15 cellular contexts compared by ENCODE assay signal in the genomic region with DNA sequence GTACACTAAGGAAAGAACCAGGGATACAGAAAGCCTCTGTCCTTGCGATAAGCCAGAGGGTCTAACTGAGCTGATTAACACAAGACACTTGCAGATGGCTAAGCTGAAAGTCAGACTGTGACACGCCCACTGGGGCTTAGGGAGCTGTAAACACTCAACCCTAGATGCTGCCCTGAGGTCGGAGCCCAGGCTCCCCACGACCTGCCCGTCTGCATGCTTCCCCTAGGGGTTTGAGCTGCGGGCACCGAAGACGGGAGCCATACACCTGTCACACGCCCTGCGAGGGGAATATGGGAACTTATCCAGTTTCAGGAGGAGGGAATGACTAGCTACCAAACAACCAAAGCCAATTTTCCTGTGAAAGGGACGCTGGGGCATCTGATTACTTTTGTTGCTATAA.
DNase-seq lines count a peak whose midpoint lies in the region; ATAC-seq, FAIRE-seq and TF ChIP-seq lines count a peak whose summit lies in the region.
"Had no signal": no experiment of that assay in that cellular context is flagged by ENCODE, and none has a peak within 500 bp of the region (broad histone marks: within the 10 kb centered on the region; RNA-seq: fewer than 3 reads in every experiment).

No MANE protein-coding gene starts in this region.

- POLR2A ChIA-PET in HepG2 (lab: Yijun Ruan, JAX): no interaction called here

- H3K27ac ChIP-seq in HepG2 (ENCODE audit: extremely low read length, insufficient read depth, low read length): no peak overlapping the region
- H3K27ac ChIP-seq in right lobe of liver: no peak overlapping the region
- H3K27ac ChIP-seq in WERI-Rb-1: peak overlapping the region; percentile 83
- H3K27ac ChIP-seq in mesenchymal stem cell (ENCODE audit: low read length, poor library complexity, severe bottlenecking): no peak overlapping the region
- no peak overlapping the region for H3K27ac ChIP-seq in endodermal cell (ENCODE audit: low read depth, low read length)
- H3K27ac ChIP-seq: spleen, suprapubic skin had no signal

- H2BK5ac ChIP-seq in mesenchymal stem cell (ENCODE audit: low read depth, low read length, poor library complexity, severe bottlenecking): no peak overlapping the region

- no peak overlapping the region for H3K4me2 ChIP-seq in HepG2 (ENCODE audit: low read depth, low read length)
- H3K4me2 ChIP-seq in mesenchymal stem cell (ENCODE audit: low read length, poor library complexity, severe bottlenecking): no peak overlapping the region

- H3K9ac ChIP-seq in HepG2 (ENCODE audit: insufficient read depth, low read depth, low read length) (no peak overlapping the region), mesenchymal stem cell (ENCODE audit: low read length) (peak overlapping the region; percentile 78), endodermal cell (ENCODE audit: extremely low read depth, low read length, poor library complexity, severe bottlenecking) (no peak overlapping the region)

- intact Hi-C loops in HepG2 (cut with micrococcal nuclease; ENCODE audit: unreplicated experiment): no loop called here
- intact Hi-C loops in right lobe of liver (cut with DNase I): no loop called here

- H3K36me3 ChIP-seq in HepG2 (replicated peaks in 1 of 2; ENCODE audit: control insufficient read depth in 1 of 2, insufficient read depth in 2 of 2, low read length in 2 of 2): no peaks in the 10 kb centered on the region
- no peaks in the 10 kb centered on the region for H3K36me3 ChIP-seq in right lobe of liver
- no peaks in the 10 kb centered on the region for H3K36me3 ChIP-seq in WERI-Rb-1
- no peaks in the 10 kb centered on the region for H3K36me3 ChIP-seq in mesenchymal stem cell (ENCODE audit: control insufficient read depth in 1 of 2, insufficient read depth in 2 of 2, low read depth in 1 of 2, low read length in 2 of 2)
- H3K36me3 ChIP-seq in endodermal cell (ENCODE audit: control insufficient read depth, insufficient read depth, low read length): no peaks in the 10 kb centered on the region
- H3K36me3 ChIP-seq: spleen, suprapubic skin had no signal

- no peak overlapping the region for H2BK120ac ChIP-seq in mesenchymal stem cell (ENCODE audit: low read depth, low read length)

- H2BK15ac ChIP-seq in mesenchymal stem cell (ENCODE audit: low read depth, poor library complexity, severe bottlenecking): no peak overlapping the region

- H3K27ac Mint-ChIP-seq in endodermal cell: no peak overlapping the region
- H3K27ac Mint-ChIP-seq in stimulated activated naive CD8-positive, alpha-beta T cell treated with anti-CD3 and anti-CD28 coated beads, Interleukin-15, amount 100 ng/mL, for 72 hours: no peak overlapping the region
- H3K27ac Mint-ChIP-seq: activated naive CD8-positive, alpha-beta T cell; WTC11 had no signal

- ATAC-seq in HepG2 (peak; percentile 24; the same call in 1 of the 3 replicates), right lobe of liver (no peak)
- ATAC-seq in stimulated activated naive CD8-positive, alpha-beta T cell treated with anti-CD3 and anti-CD28 coated beads, Interleukin-15, amount 100 ng/mL, for 72 hours: no peak
- ATAC-seq: WTC11 had no signal

- no peaks in the 10 kb centered on the region for H3K79me1 ChIP-seq in mesenchymal stem cell (replicated peaks; ENCODE audit: low read length, poor library complexity, severe bottlenecking)

- H3K4me3 Mint-ChIP-seq in endodermal cell: no peak overlapping the region
- H3K4me3 Mint-ChIP-seq in stimulated activated naive CD8-positive, alpha-beta T cell treated with anti-CD3 and anti-CD28 coated beads, Interleukin-15, amount 100 ng/mL, for 72 hours: no peak overlapping the region
- H3K4me3 Mint-ChIP-seq: activated naive CD8-positive, alpha-beta T cell; WTC11 had no signal

- DNase-seq in HepG2 (ENCODE audit: low spot score): no peak
- no peak for DNase-seq in right lobe of liver
- DNase-seq in WERI-Rb-1: peak; percentile 94
- DNase-seq in mesenchymal stem cell: no peak
- no peak for DNase-seq in endodermal cell
- no peak for DNase-seq in DMS79 (lab: John Stamatoyannopoulos, UW)
- no peak for DNase-seq in stimulated activated naive CD8-positive, alpha-beta T cell treated with anti-CD3 and anti-CD28 coated beads, Interleukin-15, amount 100 ng/mL, for 72 hours
- no peak for DNase-seq in LoVo (ENCODE audit: low spot score)
- DNase-seq: AML-193, DMS79 treated with DMSO at 0.1 percent for 48 hours, NCI-H2081, spleen had no signal

- TF ChIP-seq EP300 in HepG2 (IDR thresholded peaks at IDR 0.05; ENCODE audit: low read depth in 2 of 2, low read length in 2 of 2) (no peak), HepG2 (CRISPR knock-in tag; IDR thresholded peaks at IDR 0.05; ENCODE audit: borderline replicate concordance) (no peak)

- peaks cover 3 to 50% of the 10 kb centered on the region in 2 experiments; a peak in 4 of 5 replicates for H3K27me3 ChIP-seq in HepG2 (ENCODE audit: control insufficient read depth in 1 of 2, insufficient read depth in 2 of 2, low read length in 2 of 2)
- H3K27me3 ChIP-seq in right lobe of liver: no peaks in the 10 kb centered on the region
- no peaks in the 10 kb centered on the region for H3K27me3 ChIP-seq in WERI-Rb-1 (ENCODE audit: insufficient read depth, low read depth, severe bottlenecking)
- H3K27me3 ChIP-seq in mesenchymal stem cell (ENCODE audit: control insufficient read depth in 1 of 2, insufficient read depth in 1 of 2, low read length in 2 of 2): peaks cover 0 to 5% of the 10 kb centered on the region in 2 experiments
- no peaks in the 10 kb centered on the region for H3K27me3 ChIP-seq in endodermal cell (ENCODE audit: control insufficient read depth, insufficient read depth, low read length, poor library complexity, severe bottlenecking)

- no peak for TF ChIP-seq POLR2A in HepG2 (IDR thresholded peaks at IDR 0.05; ENCODE audit: insufficient read depth in 1 of 2, low read depth in 2 of 2, low read length in 2 of 2)
- no peak for TF ChIP-seq POLR2A in right lobe of liver (IDR thresholded peaks at IDR 0.05)

- no peaks in the 10 kb centered on the region for H3K79me2 ChIP-seq in HepG2 (ENCODE audit: insufficient read depth, low read length)

- no peak overlapping the region for H3K4ac ChIP-seq in mesenchymal stem cell (ENCODE audit: low read depth in 1 of 2, low read length in 2 of 2)

- no peaks in the 10 kb centered on the region for H3K4me1 ChIP-seq in HepG2 (ENCODE audit: insufficient read depth, low read length)
- H3K4me1 ChIP-seq in right lobe of liver: no peaks in the 10 kb centered on the region
- no peaks in the 10 kb centered on the region for H3K4me1 ChIP-seq in mesenchymal stem cell (ENCODE audit: control insufficient read depth, insufficient read depth, low read depth, low read length)
- no peaks in the 10 kb centered on the region for H3K4me1 ChIP-seq in endodermal cell (ENCODE audit: control insufficient read depth, insufficient read depth, low read length)
- H3K4me1 ChIP-seq: spleen, suprapubic skin had no signal

- peaks cover 8% of the 10 kb centered on the region for H3K9me3 Mint-ChIP-seq in endodermal cell
- H3K9me3 Mint-ChIP-seq in stimulated activated naive CD8-positive, alpha-beta T cell treated with anti-CD3 and anti-CD28 coated beads, Interleukin-15, amount 100 ng/mL, for 72 hours: no peaks in the 10 kb centered on the region

- H4K8ac ChIP-seq in mesenchymal stem cell (ENCODE audit: low read length): no peak overlapping the region

- in situ Hi-C loops in HepG2 (cut with HindIII; ENCODE audit: extremely low pct_ligation_motif_present, low pct_unique_long_range_greater_than_20kb): no loop called here

- CTCF ChIA-PET in HepG2 (lab: Yijun Ruan, JAX; ENCODE audit: low intra/inter-chr PET ratio, low total read pairs): no interaction called here

- no peaks in the 10 kb centered on the region for H3K36me3 Mint-ChIP-seq in endodermal cell (ENCODE audit: low read depth)
- H3K36me3 Mint-ChIP-seq: activated naive CD8-positive, alpha-beta T cell; WTC11 had no signal

- BruUV-seq in HepG2 (replicated peaks; lab: Mats Ljungman, UMichigan): no TSS peak

- no peaks in the 10 kb centered on the region for H3K27me3 Mint-ChIP-seq in endodermal cell (ENCODE audit: insufficient read depth)
- peaks cover 14% of the 10 kb centered on the region for H3K27me3 Mint-ChIP-seq in stimulated activated naive CD8-positive, alpha-beta T cell treated with anti-CD3 and anti-CD28 coated beads, Interleukin-15, amount 100 ng/mL, for 72 hours

- no peak overlapping the region for H3K23ac ChIP-seq in mesenchymal stem cell (ENCODE audit: low read length in 2 of 2)

- 17% methylated on average over 11 of the region's 11 CpGs for whole genome bisulfite sequencing in HepG2 (ENCODE audit: low lambda C conversion rate)
- WGBS in right lobe of liver (ENCODE audit: insufficient coverage, low coverage, low lambda C conversion rate, missing lambda C conversion rate): 30% methylated on average over 2 of the region's 11 CpGs
- 69% methylated on average over 11 of the region's 11 CpGs for WGBS in mesenchymal stem cell
- WGBS in endodermal cell (ENCODE audit: insufficient coverage in 1 of 2, insufficient read length in 1 of 2), 2 experiments: 93 to 96% methylated on average over 10 to 11 of the region's 11 CpGs

- no peak overlapping the region for H2BK12ac ChIP-seq in mesenchymal stem cell (ENCODE audit: low read length in 2 of 2)

- no peak for TF ChIP-seq RAD21 in HepG2 (CRISPR knock-in tag; IDR thresholded peaks at IDR 0.05)

- TF ChIP-seq CTCF in HepG2 (CRISPR knock-in tag; IDR thresholded peaks at IDR 0.05) (no peak), right lobe of liver (IDR thresholded peaks at IDR 0.05) (no peak), WERI-Rb-1 (IDR thresholded peaks at IDR 0.05; ENCODE audit: low read depth, low read length) (no peak), endodermal cell (conservative IDR thresholded peaks at IDR 0.05) (no peak)

- no peak for FAIRE-seq in HepG2 (lab: Jason Lieb, UNC)

- no peak overlapping the region for H2AK5ac ChIP-seq in mesenchymal stem cell (ENCODE audit: low read length, severe bottlenecking)

- H3K4me3 ChIP-seq in HepG2 (replicated peaks in 1 of 3; ENCODE audit: insufficient read depth in 1 of 3, low read depth in 2 of 3, low read length in 3 of 3): no peak overlapping the region
- no peak overlapping the region for H3K4me3 ChIP-seq in right lobe of liver
- H3K4me3 ChIP-seq in WERI-Rb-1 (ENCODE audit: low read depth, low read length): no peak overlapping the region
- no peak overlapping the region for H3K4me3 ChIP-seq in mesenchymal stem cell (ENCODE audit: insufficient read depth in 1 of 2, low read depth in 1 of 2, low read length in 2 of 2)
- H3K4me3 ChIP-seq in endodermal cell (ENCODE audit: low read length): no peak overlapping the region
- H3K4me3 ChIP-seq: spleen, suprapubic skin had no signal

- H3K4me1 Mint-ChIP-seq in endodermal cell: no peaks in the 10 kb centered on the region
- no peaks in the 10 kb centered on the region for H3K4me1 Mint-ChIP-seq in stimulated activated naive CD8-positive, alpha-beta T cell treated with anti-CD3 and anti-CD28 coated beads, Interleukin-15, amount 100 ng/mL, for 72 hours
- H3K4me1 Mint-ChIP-seq: WTC11 had no signal

- H4K91ac ChIP-seq in mesenchymal stem cell (ENCODE audit: low read length): no peak overlapping the region

- H2AFZ ChIP-seq in HepG2 (ENCODE audit: low read length): no peak overlapping the region
- H2AFZ ChIP-seq in mesenchymal stem cell (ENCODE audit: low read depth, low read length): no peak overlapping the region

- peaks cover 2% of the 10 kb centered on the region; the same call in 1 of the 2 replicates for H4K20me1 ChIP-seq in HepG2 (ENCODE audit: insufficient read depth, low read length)

- H3K9me3 ChIP-seq in HepG2 (ENCODE audit: low read length) (no peaks in the 10 kb centered on the region), right lobe of liver (no peaks in the 10 kb centered on the region), WERI-Rb-1 (ENCODE audit: severe bottlenecking) (peaks cover 3% of the 10 kb centered on the region), mesenchymal stem cell (ENCODE audit: control insufficient read depth, low read length) (no peaks in the 10 kb centered on the region), endodermal cell (ENCODE audit: control insufficient read depth, low read length) (no peaks in the 10 kb centered on the region)
- H3K9me3 ChIP-seq: spleen, suprapubic skin had no signal

- no peak overlapping the region for H3K18ac ChIP-seq in mesenchymal stem cell (ENCODE audit: low read depth in 1 of 2, low read length in 2 of 2)

- H3K14ac ChIP-seq in mesenchymal stem cell (ENCODE audit: low read length in 2 of 2): no peak overlapping the region
